Comparison of ENCODE assay signal across 14 cellular contexts in the genomic region with DNA sequence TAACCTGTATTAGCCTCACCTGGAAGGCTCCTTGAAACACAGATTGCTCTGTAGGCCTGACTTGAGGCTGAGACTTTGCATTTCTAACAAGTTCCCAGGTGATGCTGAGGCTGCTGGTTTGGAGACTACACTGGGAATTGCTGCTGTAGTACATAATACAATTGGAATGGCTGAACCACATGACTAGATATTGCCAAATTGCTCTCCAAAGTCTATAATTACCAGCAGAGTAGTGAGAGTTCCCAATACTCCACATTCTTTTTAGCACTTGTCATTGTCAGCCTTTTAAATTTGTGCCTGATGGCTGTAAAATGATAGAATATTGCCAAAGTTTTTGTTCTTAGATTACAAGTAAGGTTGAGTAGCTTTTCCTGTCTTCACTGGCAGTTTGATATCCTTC. TPM values are rescaled to one million over a fixed set of nuclear protein-coding genes. Genes with fewer than 3 reads are reported as not detected.
DNase-seq lines count a peak whose midpoint lies in the region; ATAC-seq and TF ChIP-seq lines count a peak whose summit lies in the region.
"Had no signal": no experiment of that assay in that cellular context is flagged by ENCODE, and none has a peak within 500 bp of the region (broad histone marks: within the 10 kb centered on the region; RNA-seq: fewer than 3 reads in every experiment).

No MANE protein-coding gene starts in this region.

- H3K4me3 ChIP-seq in A673 (ENCODE audit: low read depth, low read length, poor library complexity, severe bottlenecking), result no peak overlapping the region
- no peak overlapping the region for H3K4me3 ChIP-seq in epithelial cell of esophagus (ENCODE audit: low read length)
- H3K4me3 ChIP-seq: HAP-1 had no signal

- H3K4me2 ChIP-seq in H9 (ENCODE audit: insufficient read depth, insufficient read length, low read length), result no peak overlapping the region

- H3K27ac ChIP-seq in A673 (ENCODE audit: low read depth, low read length, poor library complexity, severe bottlenecking) (no peak overlapping the region), H9 (ENCODE audit: insufficient read length, low read depth, low read length) (no peak overlapping the region)

- H3K27me3 Mint-ChIP-seq in memory B cell, result no peaks in the 10 kb centered on the region
- H3K27me3 Mint-ChIP-seq in H9 (ENCODE audit: low read depth), result no peaks in the 10 kb centered on the region
- H3K27me3 Mint-ChIP-seq: activated CD4-positive, alpha-beta T cell treated with anti-CD3 and anti-CD28 coated beads for 36 hours; B cell had no signal

- no peak overlapping the region for H2AK5ac ChIP-seq in H9 (ENCODE audit: insufficient read length, low read length)

- H4K5ac ChIP-seq in H9 (ENCODE audit: insufficient read length, low read depth, low read length), result no peak overlapping the region

- H3K23me2 ChIP-seq in H9 (ENCODE audit: insufficient read length, low read depth, low read length, poor library complexity, severe bottlenecking), result no peaks in the 10 kb centered on the region

- H2BK12ac ChIP-seq in H9 (ENCODE audit: insufficient read length, low read depth, low read length), result no peak overlapping the region

- H3K27ac Mint-ChIP-seq in memory B cell, result peak overlapping the region; percentile 4
- no peak overlapping the region for H3K27ac Mint-ChIP-seq in H9
- H3K27ac Mint-ChIP-seq: activated CD4-positive, alpha-beta T cell treated with anti-CD3 and anti-CD28 coated beads for 36 hours; B cell; immature natural killer cell had no signal

- POLR2A ChIA-PET in A673 (lab: Charles Lee; ENCODE audit: low non-redundant PET), result no interaction called here

- H3K27me3 ChIP-seq in A673 (replicated peaks; ENCODE audit: insufficient read depth, low read depth, low read length, poor library complexity) (no peaks in the 10 kb centered on the region), H9 (ENCODE audit: insufficient read depth, low read length) (no peaks in the 10 kb centered on the region)

- H3T11ph ChIP-seq in H9 (ENCODE audit: low read length), result no peak overlapping the region

- no peak overlapping the region for H2BK120ac ChIP-seq in H9 (ENCODE audit: low read depth, low read length, poor library complexity, severe bottlenecking)

- H4K91ac ChIP-seq in H9 (ENCODE audit: insufficient read length, low read depth, low read length), result no peak overlapping the region

- H3K9me3 ChIP-seq in A673 (ENCODE audit: low read depth, low read length, poor library complexity, severe bottlenecking) (no peaks in the 10 kb centered on the region), H9 (ENCODE audit: control insufficient read depth, low read depth, low read length) (no peaks in the 10 kb centered on the region)
- H3K9me3 ChIP-seq: HAP-1 had no signal

- H4K20me1 ChIP-seq in H9 (ENCODE audit: control insufficient read depth, insufficient read depth, insufficient read length), result no peaks in the 10 kb centered on the region

- no peak for TF ChIP-seq CTCF in A673 (conservative IDR thresholded peaks at IDR 0.05; ENCODE audit: low read depth, low read length)
- TF ChIP-seq CTCF in epithelial cell of esophagus (IDR thresholded peaks at IDR 0.05; ENCODE audit: insufficient read depth, low read depth, low read length, missing control alignments), result no peak
- no peak for TF ChIP-seq CTCF in H9 (conservative IDR thresholded peaks at IDR 0.05)

- no peak overlapping the region for H4K8ac ChIP-seq in H9 (replicated peaks; ENCODE audit: insufficient read length, low read depth, low read length)

- no peak overlapping the region for H3K14ac ChIP-seq in H9 (ENCODE audit: insufficient read depth, low read length)

- H3K23ac ChIP-seq in H9 (ENCODE audit: insufficient read length, low read depth, low read length), result no peak overlapping the region

- CTCF ChIA-PET in A673 (lab: Charles Lee), result no interaction called here

- H3K4me3 Mint-ChIP-seq in memory B cell (no peak overlapping the region), H9 (no peak overlapping the region)
- H3K4me3 Mint-ChIP-seq: activated CD4-positive, alpha-beta T cell treated with anti-CD3 and anti-CD28 coated beads for 36 hours; B cell; immature natural killer cell had no signal

- no peak overlapping the region for H3K9ac ChIP-seq in H9 (ENCODE audit: extremely low read depth, insufficient read length, low read length)

- H3K79me2 ChIP-seq in H9 (ENCODE audit: insufficient read depth, low read length), result no peaks in the 10 kb centered on the region

- H3K36me3 Mint-ChIP-seq in memory B cell (peaks cover 11% of the 10 kb centered on the region), H9 (ENCODE audit: insufficient read depth in 1 of 3, low read depth in 3 of 3) (peaks cover 17 to 28% (median 28%) of the 10 kb centered on the region in 3 experiments)

- intact Hi-C loops in A673 (cut with micrococcal nuclease; ENCODE audit: unreplicated experiment), result loop anchor here (10.0 kb wide), 1 partner anchor 1143 kb away; no protein-coding TSS in a partner anchor

- no peak overlapping the region for H2BK20ac ChIP-seq in H9 (ENCODE audit: low read depth, low read length, poor library complexity, severe bottlenecking)

- no peaks in the 10 kb centered on the region for H3K79me1 ChIP-seq in H9 (ENCODE audit: insufficient read depth, low read depth, low read length, poor library complexity, severe bottlenecking)

- no peak overlapping the region for H2BK5ac ChIP-seq in H9 (ENCODE audit: insufficient read length, low read length)

- H2AFZ ChIP-seq in H9 (ENCODE audit: low read length), result no peak overlapping the region

- no peaks in the 10 kb centered on the region for H3K36me3 ChIP-seq in A673 (ENCODE audit: insufficient read depth, low read length, poor library complexity, severe bottlenecking)

- H3K4me1 ChIP-seq in A673 (ENCODE audit: insufficient read depth, low read length, poor library complexity, severe bottlenecking) (no peaks in the 10 kb centered on the region), H9 (ENCODE audit: insufficient read depth, low read length) (no peaks in the 10 kb centered on the region)
- H3K4me1 ChIP-seq: HAP-1 had no signal

- no TSS peak for BruUV-seq in A673 (replicated peaks; lab: Mats Ljungman, UMichigan)

- H3K9me3 Mint-ChIP-seq in memory B cell (no peaks in the 10 kb centered on the region), H9 (no peaks in the 10 kb centered on the region)
- H3K9me3 Mint-ChIP-seq: immature natural killer cell had no signal

- H3K4ac ChIP-seq in H9 (ENCODE audit: low read depth, low read length), result no peak overlapping the region

- H2BK15ac ChIP-seq in H9 (ENCODE audit: low read depth, low read length), result no peak overlapping the region

- H3K56ac ChIP-seq in H9 (ENCODE audit: insufficient read length, low read depth, low read length), result no peak overlapping the region

- ATAC-seq in memory B cell (ENCODE audit: low read depth), result no peak
- no peak for ATAC-seq in HG02973 (IDR thresholded peaks at IDR 0.05; ENCODE audit: unreplicated experiment)
- no peak for ATAC-seq in GM19035 (IDR thresholded peaks at IDR 0.05; ENCODE audit: unreplicated experiment)
- ATAC-seq: activated CD4-positive, alpha-beta T cell treated with anti-CD3 and anti-CD28 coated beads for 36 hours had no signal

- H3K4me1 Mint-ChIP-seq in memory B cell, result no peaks in the 10 kb centered on the region
- no peaks in the 10 kb centered on the region for H3K4me1 Mint-ChIP-seq in H9
- H3K4me1 Mint-ChIP-seq: activated CD4-positive, alpha-beta T cell treated with anti-CD3 and anti-CD28 coated beads for 36 hours; B cell; immature natural killer cell had no signal

- H3K18ac ChIP-seq in H9 (ENCODE audit: insufficient read length, low read depth, low read length), result no peak overlapping the region

- DNase-seq in A673 (ENCODE audit: low spot score) (peak; percentile 35), LHCN-M2 (ENCODE audit: low read depth) (peak; percentile 83), epithelial cell of esophagus (ENCODE audit: low read depth) (peak; percentile 74), memory B cell (ENCODE audit: low spot score in 2 of 2) (no peak), H9 (no peak), anterior cingulate cortex (lab: John Stamatoyannopoulos, UW) (no peak)
- DNase-seq: activated CD4-positive, alpha-beta T cell treated with anti-CD3 and anti-CD28 coated beads for 36 hours; activated gamma-delta T cell treated with Interleukin-2 at 50 U/mL for 16 hours; immature natural killer cell; posterior cingulate gyrus had no signal

RNA-seq across cellular contexts. Expression of gene PLEKHA8, which starts 39.9 kb away (rescaled TPM):
- total RNA-seq in A673 (2021) (22.2 and 29.0 TPM in 2 replicates), LHCN-M2 (2014; rRNA removed) (10.6 and 11.3 TPM in 2 replicates), H9 (2021) (37.0 and 40.5 TPM in 2 replicates)
- polyA plus RNA-seq in LHCN-M2 (2012), result 5.7 TPM

RNA-seq across cellular contexts. Expression of gene FKBP14, which starts 41.6 kb away (rescaled TPM):
- 46.0 and 53.6 TPM in 2 replicates for total RNA-seq in A673 (2021)
- 24.6 and 28.9 TPM in 2 replicates for total RNA-seq in LHCN-M2 (2014; rRNA removed)
- 10.2 TPM for polyA plus RNA-seq in LHCN-M2 (2012)
- 10.1 and 11.5 TPM in 2 replicates for total RNA-seq in H9 (2021)

Comparison
In these comparisons a context has a peak if more than half of its experiments do, and no peak if none do; other contexts are left out.
1. DNase-seq: peak in A673 (single experiment), LHCN-M2 (single experiment) and epithelial cell of esophagus (single experiment); none in memory B cell (0 of 2), H9 (single experiment) and anterior cingulate cortex (0 of 58).